ENCODE assay signal across 34 cellular contexts in genomic region chr12:126797525-126797924, GRCh38.
"Had no signal": no experiment of that assay in that cellular context is flagged by ENCODE, and none has a peak within 500 bp of the region (broad histone marks: within the 10 kb centered on the region; RNA-seq: fewer than 3 reads in every experiment).

No MANE protein-coding gene starts in this region.

- H3K4me2 ChIP-seq: KMS-11 had no signal

- H3K27ac ChIP-seq: KMS-11 had no signal

- DNase-seq: Karpas-422, Kasumi-1, MG63, MM.1S, MV-4-11, NCI-H1048, NCI-H1092, NCI-H1092 treated with DMSO at 0.1 percent for 48 hours, NCI-H1105, NCI-H1105 treated with DMSO at 0.1 percent for 48 hours, NCI-H1417, NCI-H1417 treated with DMSO at 0.1 percent for 48 hours, NCI-H1436, NCI-H1436 treated with DMSO at 0.1 percent for 48 hours, NCI-H146, NCI-H1694, NCI-H1694 treated with DMSO at 0.1 percent for 48 hours, NCI-H187, NCI-H187 treated with DMSO at 0.1 percent for 48 hours, NCI-H1930, NCI-H2029, NCI-H2029 treated with DMSO at 0.1 percent for 48 hours, NCI-H2081, NCI-H2081 treated with DMSO at 0.1 percent for 48 hours, NCI-H2107, NCI-H2171, NCI-H2171 treated with DMSO at 0.1 percent for 48 hours, NCI-H2227 treated with DMSO at 0.1 percent for 48 hours, NCI-H226, NCI-H345, NCI-H446, NCI-H446 treated with DMSO at 0.1 percent for 48 hours, NCI-H510A had no signal

- H3K9ac ChIP-seq: KMS-11 had no signal

- H3K4me3 ChIP-seq: MG63 had no signal

- H3K27me3 ChIP-seq: MG63 had no signal

- H3K36me3 ChIP-seq: MG63 had no signal

- H3K9me3 ChIP-seq: MG63 had no signal
